Comparison of ENCODE assay signal across 2 cellular contexts in the genomic region with DNA sequence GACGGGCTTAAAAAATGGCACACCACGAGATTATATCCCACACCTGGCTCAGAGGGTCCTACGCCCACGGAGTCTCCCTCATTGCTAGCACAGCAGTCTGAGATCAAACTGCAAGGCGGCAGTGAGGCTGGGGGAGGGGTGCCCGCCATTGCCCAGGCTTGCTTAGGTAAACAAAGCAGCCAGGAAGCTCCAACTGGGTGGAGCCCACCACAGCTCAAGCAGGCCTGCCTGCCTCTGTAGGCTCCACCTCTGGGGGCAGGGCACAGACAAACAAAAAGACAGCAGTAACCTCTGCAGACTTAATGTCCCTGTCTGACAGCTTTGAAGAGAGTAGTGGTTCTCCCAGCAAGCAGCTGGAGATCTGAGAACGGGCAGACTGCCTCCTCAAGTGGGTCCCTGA.
TF ChIP-seq lines count a peak whose summit lies in the region.

No MANE protein-coding gene starts in this region.

TF ChIP-seq in WTC11, 78 proteins besides CTCF, POLR2A, EP300 and RAD21:
- TF ChIP-seq, protein P1, sequence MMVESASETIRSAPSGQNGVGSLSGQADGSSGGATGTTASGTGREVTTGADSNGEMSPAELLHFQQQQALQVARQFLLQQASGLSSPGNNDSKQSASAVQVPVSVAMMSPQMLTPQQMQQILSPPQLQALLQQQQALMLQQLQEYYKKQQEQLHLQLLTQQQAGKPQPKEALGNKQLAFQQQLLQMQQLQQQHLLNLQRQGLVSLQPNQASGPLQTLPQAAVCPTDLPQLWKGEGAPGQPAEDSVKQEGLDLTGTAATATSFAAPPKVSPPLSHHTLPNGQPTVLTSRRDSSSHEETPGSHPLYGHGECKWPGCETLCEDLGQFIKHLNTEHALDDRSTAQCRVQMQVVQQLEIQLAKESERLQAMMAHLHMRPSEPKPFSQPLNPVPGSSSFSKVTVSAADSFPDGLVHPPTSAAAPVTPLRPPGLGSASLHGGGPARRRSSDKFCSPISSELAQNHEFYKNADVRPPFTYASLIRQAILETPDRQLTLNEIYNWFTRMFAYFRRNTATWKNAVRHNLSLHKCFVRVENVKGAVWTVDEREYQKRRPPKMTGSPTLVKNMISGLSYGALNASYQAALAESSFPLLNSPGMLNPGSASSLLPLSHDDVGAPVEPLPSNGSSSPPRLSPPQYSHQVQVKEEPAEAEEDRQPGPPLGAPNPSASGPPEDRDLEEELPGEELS (CRISPR knock-in tag; IDR thresholded peaks at IDR 0.05) = peak; percentile 19; the same call in 1 of the 2 replicates
- peak; percentile 78 for TF ChIP-seq ZNF281 (CRISPR knock-in tag; IDR thresholded peaks at IDR 0.05)

TF ChIP-seq in HepG2, 621 proteins besides CTCF, POLR2A, EP300 and RAD21 (continued from another document):
- peak; percentile 79; the same call in 1 of the 2 replicates for TF ChIP-seq ZNF281 (CRISPR knock-in tag; IDR thresholded peaks at IDR 0.05; ENCODE audit: borderline replicate concordance)
